In the genomic region with DNA sequence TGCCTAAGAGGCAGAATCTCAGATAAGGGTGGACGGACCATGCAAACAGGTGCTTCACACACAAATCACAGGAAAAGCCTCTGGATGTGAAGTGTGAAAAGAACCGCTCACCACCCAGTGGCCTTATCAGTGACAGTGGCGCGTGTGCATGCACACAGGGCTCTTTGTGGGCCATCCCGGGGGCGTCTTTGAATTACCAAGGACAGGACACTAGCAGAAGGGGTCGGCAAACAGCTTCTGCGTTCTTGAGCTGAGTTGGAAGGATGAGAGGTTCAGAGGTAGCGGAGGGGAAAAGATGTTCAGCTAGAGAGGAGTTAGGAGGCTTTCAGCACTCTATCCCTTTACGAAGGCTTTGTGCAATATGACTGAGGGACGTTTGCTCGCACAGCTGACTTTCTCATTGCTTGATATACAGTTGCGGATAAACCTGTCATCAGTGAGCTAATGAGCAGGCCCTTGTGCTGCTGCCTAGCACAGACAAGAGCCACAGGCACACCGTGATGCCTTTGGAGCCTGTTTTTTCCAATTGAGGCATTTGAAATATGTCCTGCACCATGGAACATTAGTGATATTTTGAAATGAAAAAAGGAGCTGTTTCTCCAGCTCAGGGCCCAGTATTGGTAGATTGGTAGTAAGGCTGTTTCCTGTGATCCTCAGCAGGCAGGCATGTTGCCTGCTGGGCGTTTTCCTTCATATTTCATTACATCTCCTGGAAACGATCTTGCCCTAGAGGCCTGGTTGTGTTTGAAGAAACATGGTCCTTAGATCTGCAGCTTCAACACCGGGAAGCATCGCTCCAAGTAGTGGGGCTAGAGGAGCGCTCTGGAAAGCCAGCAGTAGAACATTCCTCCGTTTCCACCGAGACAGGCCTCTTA, we compare ENCODE assay signal across 19 cellular contexts.
A peak's percentile ranks its signal among the peaks of the same experiment; 100 is the strongest.
DNase-seq lines count a peak whose midpoint lies in the region; ATAC-seq and TF ChIP-seq lines count a peak whose summit lies in the region.
"Had no signal": no experiment of that assay in that cellular context is flagged by ENCODE, and none has a peak within 500 bp of the region (broad histone marks: within the 10 kb centered on the region; RNA-seq: fewer than 3 reads in every experiment).

No MANE protein-coding gene starts in this region.

- no peaks in the 10 kb centered on the region for H3K9me2 ChIP-seq in Karpas-422 (replicated peaks; ENCODE audit: insufficient read depth, low read length)

- H3K27ac ChIP-seq in heart left ventricle (peak overlapping the region; percentile 5 to 91 (median 76)), neuronal stem cell (replicated peaks; ENCODE audit: low read length) (no peak overlapping the region), thyroid gland (peak overlapping the region; percentile 45 to 83 (median 74)), Karpas-422 (ENCODE audit: low read length) (no peak overlapping the region)
- H3K27ac ChIP-seq: foreskin keratinocyte, ovary had no signal

- no peak overlapping the region for H3K4ac ChIP-seq in neuronal stem cell (ENCODE audit: low read length)

- H4K20me1 ChIP-seq in Karpas-422 (ENCODE audit: insufficient read depth, low read depth, low read length), result no peaks in the 10 kb centered on the region

- intact Hi-C loops in heart left ventricle (cut with DNase I) (loop anchor here in 1 of 10 donors (10.0 kb wide), 1 partner anchor 233 kb away; no protein-coding TSS in a partner anchor), left ventricle myocardium superior (cut with micrococcal nuclease) (no loop called here), thyroid gland (cut with DNase I) (no loop called here)

- no peak overlapping the region for H2BK120ac ChIP-seq in neuronal stem cell (ENCODE audit: low read depth, low read length)

- H3K9me3 ChIP-seq in heart left ventricle, result no peaks in the 10 kb centered on the region
- no peaks in the 10 kb centered on the region for H3K9me3 ChIP-seq in neuronal stem cell (replicated peaks in 1 of 2; ENCODE audit: control insufficient read depth in 2 of 2, insufficient read depth in 1 of 2, low read depth in 1 of 2, low read length in 2 of 2)
- H3K9me3 ChIP-seq in thyroid gland, result no peaks in the 10 kb centered on the region
- no peaks in the 10 kb centered on the region for H3K9me3 ChIP-seq in Karpas-422 (ENCODE audit: low read length)
- H3K9me3 ChIP-seq: ovary had no signal

- no peak overlapping the region for H2AK5ac ChIP-seq in neuronal stem cell (ENCODE audit: low read depth, low read length)

- H3K4me2 ChIP-seq in neuronal stem cell (ENCODE audit: insufficient read depth, low read length, poor library complexity, severe bottlenecking) (no peak overlapping the region), Karpas-422 (ENCODE audit: low read depth, low read length, poor library complexity, severe bottlenecking) (no peak overlapping the region)

- no peak overlapping the region for H3K14ac ChIP-seq in neuronal stem cell (ENCODE audit: low read length)

- H3K36me3 ChIP-seq in heart left ventricle (no peaks in the 10 kb centered on the region), neuronal stem cell (replicated peaks in 1 of 2; ENCODE audit: control insufficient read depth in 2 of 2, insufficient read depth in 2 of 2, low read length in 2 of 2) (no peaks in the 10 kb centered on the region), thyroid gland (no peaks in the 10 kb centered on the region), Karpas-422 (ENCODE audit: insufficient read depth, low read length) (no peaks in the 10 kb centered on the region)
- H3K36me3 ChIP-seq: ovary had no signal

- no peak overlapping the region for H2BK5ac ChIP-seq in neuronal stem cell (ENCODE audit: low read length)

- H4K91ac ChIP-seq in neuronal stem cell (ENCODE audit: low read depth, low read length, poor library complexity), result no peak overlapping the region

- H3K18ac ChIP-seq in neuronal stem cell (ENCODE audit: low read length), result no peak overlapping the region

- DNase-seq in heart left ventricle, result no peak
- DNase-seq in left ventricle myocardium superior, result no peak
- DNase-seq in left kidney (ENCODE audit: low read depth, low spot score), result peak; percentile 64
- no peak for DNase-seq in neuronal stem cell (ENCODE audit: low spot score)
- no peak for DNase-seq in thyroid gland
- DNase-seq in islet precursor cell, result no peak
- DNase-seq in Karpas-422, result no peak
- no peak for DNase-seq in HK-2 (ENCODE audit: unreplicated experiment)
- DNase-seq: activated CD4-positive, alpha-beta T cell treated with anti-CD3 and anti-CD28 coated beads for 1 hour; activated CD8-positive, alpha-beta T cell treated with anti-CD3 and anti-CD28 coated beads for 36 hours; activated effector memory CD4-positive, alpha-beta T cell treated with Interleukin-2 at 50 U/mL for 16 hours; activated naive CD8-positive, alpha-beta T cell treated with anti-CD3 and anti-CD28 coated beads, Interleukin-2, amount 10 ng/mL, durations not matched to agents 7 days and 5 days; COR-L47; foreskin keratinocyte; GOT3; KBM-7; NCI-H1694; stimulated activated CD4-positive, alpha-beta T cell treated with anti-CD3 and anti-CD28 coated beads, Interleukin-1b, Interleukin-23, amount 100 ng/mL, for 48 hours had no signal

- H3K4me3 ChIP-seq in heart left ventricle, result no peak overlapping the region
- H3K4me3 ChIP-seq in neuronal stem cell (ENCODE audit: low read length in 2 of 2), result no peak overlapping the region
- H3K4me3 ChIP-seq in thyroid gland (replicated peaks in 1 of 3), result no peak overlapping the region
- no peak overlapping the region for H3K4me3 ChIP-seq in Karpas-422 (ENCODE audit: low read length)
- H3K4me3 ChIP-seq: ovary had no signal

- H2BK12ac ChIP-seq in neuronal stem cell (ENCODE audit: low read length), result no peak overlapping the region

- TF ChIP-seq POLR2A in heart left ventricle (IDR thresholded peaks at IDR 0.05) (no peak), thyroid gland (IDR thresholded peaks at IDR 0.05) (no peak)

- H2AFZ ChIP-seq in neuronal stem cell (ENCODE audit: low read length), result peak overlapping the region; percentile 87
- H2AFZ ChIP-seq in Karpas-422 (ENCODE audit: low read length), result no peak overlapping the region

- H3K9ac ChIP-seq in neuronal stem cell (ENCODE audit: low read depth, low read length, poor library complexity), result no peak overlapping the region
- no peak overlapping the region for H3K9ac ChIP-seq in Karpas-422 (ENCODE audit: low read length)

- no peaks in the 10 kb centered on the region for H3K27me3 ChIP-seq in heart left ventricle
- H3K27me3 ChIP-seq in neuronal stem cell (ENCODE audit: control insufficient read depth in 3 of 3, insufficient read depth in 3 of 3, low read depth in 1 of 3, low read length in 3 of 3), result no peaks in the 10 kb centered on the region
- no peaks in the 10 kb centered on the region for H3K27me3 ChIP-seq in thyroid gland
- H3K27me3 ChIP-seq in Karpas-422 (ENCODE audit: low read length), result no peaks in the 10 kb centered on the region
- H3K27me3 ChIP-seq: foreskin keratinocyte, ovary had no signal

- peaks cover 0 to 17% (median 8%) of the 10 kb centered on the region in 12 donors for H3K4me1 ChIP-seq in heart left ventricle
- peaks cover 11 to 20% of the 10 kb centered on the region in 2 donors for H3K4me1 ChIP-seq in neuronal stem cell (ENCODE audit: control insufficient read depth in 2 of 2, insufficient read depth in 1 of 2, low read depth in 1 of 2, low read length in 2 of 2)
- H3K4me1 ChIP-seq in thyroid gland, result peaks cover 16 to 22% of the 10 kb centered on the region in 2 donors
- H3K4me1 ChIP-seq in Karpas-422 (ENCODE audit: low read length), result peaks cover 21% of the 10 kb centered on the region
- H3K4me1 ChIP-seq: foreskin keratinocyte had no signal

- WGBS in heart left ventricle, 4 donors, result 60 to 68% (median 63%) methylated on average over 19 to 21 of the region's 21 CpGs
- no CpG with 5 or more reads among the region's 21 CpGs for WGBS in neuronal stem cell (ENCODE audit: extremely low coverage in 2 of 2, insufficient read length in 2 of 2, insufficient replicate concordance in 1 of 2), 2 donors
- 75 to 80% methylated on average over 19 to 21 of the region's 21 CpGs for WGBS in thyroid gland, 2 donors

- no peak for TF ChIP-seq CTCF in heart left ventricle (IDR thresholded peaks at IDR 0.05)
- TF ChIP-seq CTCF in thyroid gland (IDR thresholded peaks at IDR 0.05), result no peak

- no peaks in the 10 kb centered on the region for H3K79me1 ChIP-seq in neuronal stem cell (ENCODE audit: low read depth, low read length)

- H3K23ac ChIP-seq in neuronal stem cell (ENCODE audit: low read depth, low read length, poor library complexity), result no peak overlapping the region

- no peaks in the 10 kb centered on the region for H3K79me2 ChIP-seq in Karpas-422 (ENCODE audit: low read length)

- ATAC-seq in heart left ventricle, result no peak
- no peak for ATAC-seq in left ventricle myocardium superior
- ATAC-seq: activated CD8-positive, alpha-beta T cell treated with anti-CD3 and anti-CD28 coated beads for 36 hours; foreskin keratinocyte had no signal

- H2BK15ac ChIP-seq in neuronal stem cell (ENCODE audit: low read length), result no peak overlapping the region

- H4K8ac ChIP-seq in neuronal stem cell (ENCODE audit: low read depth, low read length), result no peak overlapping the region

Comparison
In these comparisons a context has a peak if more than half of its experiments do, and no peak if none do; other contexts are left out.
1. H3K27ac ChIP-seq: peak in heart left ventricle (12 of 12) and thyroid gland (3 of 3); none in neuronal stem cell (single experiment) and Karpas-422 (single experiment).